In the genomic region with DNA sequence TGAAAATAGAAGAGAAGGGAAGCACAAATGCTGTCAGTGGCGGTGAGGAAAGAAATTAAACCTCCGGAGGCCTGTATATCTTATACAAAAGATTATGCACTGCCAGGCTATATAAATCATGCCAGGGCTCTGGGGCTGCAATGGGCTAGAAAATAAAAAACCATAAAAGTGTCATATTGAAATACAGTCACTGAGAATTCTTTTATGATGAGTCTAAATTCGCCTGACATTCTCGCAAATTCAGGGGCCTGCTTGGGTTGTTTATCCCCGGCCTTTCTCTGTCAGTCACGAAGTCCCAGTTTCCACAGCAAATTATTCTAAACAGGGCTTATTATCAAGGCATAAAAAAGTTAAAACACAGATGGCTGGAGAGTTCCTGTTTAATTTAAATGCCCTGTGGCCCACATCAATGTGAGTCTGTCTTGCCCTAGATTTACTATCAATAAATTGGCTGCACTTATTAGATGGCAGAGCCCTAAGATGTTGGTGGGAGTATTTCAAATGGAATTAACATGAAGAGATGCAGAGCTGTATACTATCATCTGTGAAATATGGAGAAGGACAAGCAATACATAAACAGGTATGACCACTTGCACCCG, we compare ENCODE assay signal across 1 cellular context.
A peak's percentile ranks its signal among the peaks of the same experiment; 100 is the strongest.
TF ChIP-seq lines count a peak whose summit lies in the region.

No MANE protein-coding gene starts in this region.

TF ChIP-seq in HEK293, 187 proteins besides CTCF, POLR2A, EP300 and RAD21 (continued from another document and continues in another):
- TF ChIP-seq, protein P1, sequence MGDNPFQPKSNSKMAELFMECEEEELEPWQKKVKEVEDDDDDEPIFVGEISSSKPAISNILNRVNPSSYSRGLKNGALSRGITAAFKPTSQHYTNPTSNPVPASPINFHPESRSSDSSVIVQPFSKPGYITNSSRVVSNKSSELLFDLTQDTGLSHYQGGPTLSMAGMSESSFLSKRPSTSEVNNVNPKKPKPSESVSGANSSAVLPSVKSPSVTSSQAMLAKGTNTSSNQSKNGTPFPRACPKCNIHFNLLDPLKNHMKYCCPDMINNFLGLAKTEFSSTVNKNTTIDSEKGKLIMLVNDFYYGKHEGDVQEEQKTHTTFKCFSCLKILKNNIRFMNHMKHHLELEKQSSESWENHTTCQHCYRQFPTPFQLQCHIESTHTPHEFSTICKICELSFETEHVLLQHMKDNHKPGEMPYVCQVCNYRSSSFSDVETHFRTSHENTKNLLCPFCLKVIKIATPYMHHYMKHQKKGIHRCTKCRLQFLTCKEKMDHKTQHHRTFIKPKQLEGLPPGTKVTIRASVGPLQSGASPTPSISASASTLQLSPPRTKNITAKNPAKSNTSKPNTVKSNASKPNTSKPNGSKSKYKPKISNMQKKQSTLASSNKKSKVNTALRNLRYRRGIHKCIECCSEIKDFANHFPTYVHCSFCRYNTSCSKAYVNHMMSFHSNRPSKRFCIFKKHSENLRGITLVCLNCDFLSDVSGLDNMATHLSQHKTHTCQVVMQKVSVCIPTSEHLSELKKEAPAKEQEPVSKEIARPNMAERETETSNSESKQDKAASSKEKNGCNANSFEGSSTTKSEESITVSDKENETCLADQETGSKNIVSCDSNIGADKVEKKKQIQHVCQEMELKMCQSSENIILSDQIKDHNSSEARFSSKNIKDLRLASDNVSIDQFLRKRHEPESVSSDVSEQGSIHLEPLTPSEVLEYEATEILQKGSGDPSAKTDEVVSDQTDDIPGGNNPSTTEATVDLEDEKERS (tag by site-specific recombination; IDR thresholded peaks at IDR 0.05) = no peak
- no peak for TF ChIP-seq ZIC2 (tag by site-specific recombination; IDR thresholded peaks at IDR 0.05)
- TF ChIP-seq ZNF776 (tag by site-specific recombination; IDR thresholded peaks at IDR 0.05; ENCODE audit: borderline replicate concordance) = no peak
- TF ChIP-seq ZNF571 (tag by site-specific recombination; IDR thresholded peaks at IDR 0.05) = no peak
- TF ChIP-seq, protein P2, sequence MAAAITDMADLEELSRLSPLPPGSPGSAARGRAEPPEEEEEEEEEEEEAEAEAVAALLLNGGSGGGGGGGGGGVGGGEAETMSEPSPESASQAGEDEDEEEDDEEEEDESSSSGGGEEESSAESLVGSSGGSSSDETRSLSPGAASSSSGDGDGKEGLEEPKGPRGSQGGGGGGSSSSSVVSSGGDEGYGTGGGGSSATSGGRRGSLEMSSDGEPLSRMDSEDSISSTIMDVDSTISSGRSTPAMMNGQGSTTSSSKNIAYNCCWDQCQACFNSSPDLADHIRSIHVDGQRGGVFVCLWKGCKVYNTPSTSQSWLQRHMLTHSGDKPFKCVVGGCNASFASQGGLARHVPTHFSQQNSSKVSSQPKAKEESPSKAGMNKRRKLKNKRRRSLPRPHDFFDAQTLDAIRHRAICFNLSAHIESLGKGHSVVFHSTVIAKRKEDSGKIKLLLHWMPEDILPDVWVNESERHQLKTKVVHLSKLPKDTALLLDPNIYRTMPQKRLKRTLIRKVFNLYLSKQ (tag by site-specific recombination; IDR thresholded peaks at IDR 0.05; ENCODE audit: borderline replicate concordance) = no peak
- TF ChIP-seq, protein P3, sequence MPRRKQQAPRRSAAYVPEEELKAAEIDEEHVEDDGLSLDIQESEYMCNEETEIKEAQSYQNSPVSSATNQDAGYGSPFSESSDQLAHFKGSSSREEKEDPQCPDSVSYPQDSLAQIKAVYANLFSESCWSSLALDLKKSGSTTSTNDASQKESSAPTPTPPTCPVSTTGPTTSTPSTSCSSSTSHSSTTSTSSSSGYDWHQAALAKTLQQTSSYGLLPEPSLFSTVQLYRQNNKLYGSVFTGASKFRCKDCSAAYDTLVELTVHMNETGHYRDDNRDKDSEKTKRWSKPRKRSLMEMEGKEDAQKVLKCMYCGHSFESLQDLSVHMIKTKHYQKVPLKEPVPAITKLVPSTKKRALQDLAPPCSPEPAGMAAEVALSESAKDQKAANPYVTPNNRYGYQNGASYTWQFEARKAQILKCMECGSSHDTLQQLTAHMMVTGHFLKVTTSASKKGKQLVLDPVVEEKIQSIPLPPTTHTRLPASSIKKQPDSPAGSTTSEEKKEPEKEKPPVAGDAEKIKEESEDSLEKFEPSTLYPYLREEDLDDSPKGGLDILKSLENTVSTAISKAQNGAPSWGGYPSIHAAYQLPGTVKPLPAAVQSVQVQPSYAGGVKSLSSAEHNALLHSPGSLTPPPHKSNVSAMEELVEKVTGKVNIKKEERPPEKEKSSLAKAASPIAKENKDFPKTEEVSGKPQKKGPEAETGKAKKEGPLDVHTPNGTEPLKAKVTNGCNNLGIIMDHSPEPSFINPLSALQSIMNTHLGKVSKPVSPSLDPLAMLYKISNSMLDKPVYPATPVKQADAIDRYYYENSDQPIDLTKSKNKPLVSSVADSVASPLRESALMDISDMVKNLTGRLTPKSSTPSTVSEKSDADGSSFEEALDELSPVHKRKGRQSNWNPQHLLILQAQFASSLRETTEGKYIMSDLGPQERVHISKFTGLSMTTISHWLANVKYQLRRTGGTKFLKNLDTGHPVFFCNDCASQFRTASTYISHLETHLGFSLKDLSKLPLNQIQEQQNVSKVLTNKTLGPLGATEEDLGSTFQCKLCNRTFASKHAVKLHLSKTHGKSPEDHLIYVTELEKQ (tag by site-specific recombination; IDR thresholded peaks at IDR 0.05; ENCODE audit: borderline replicate concordance) = no peak
- TF ChIP-seq, protein P4, sequence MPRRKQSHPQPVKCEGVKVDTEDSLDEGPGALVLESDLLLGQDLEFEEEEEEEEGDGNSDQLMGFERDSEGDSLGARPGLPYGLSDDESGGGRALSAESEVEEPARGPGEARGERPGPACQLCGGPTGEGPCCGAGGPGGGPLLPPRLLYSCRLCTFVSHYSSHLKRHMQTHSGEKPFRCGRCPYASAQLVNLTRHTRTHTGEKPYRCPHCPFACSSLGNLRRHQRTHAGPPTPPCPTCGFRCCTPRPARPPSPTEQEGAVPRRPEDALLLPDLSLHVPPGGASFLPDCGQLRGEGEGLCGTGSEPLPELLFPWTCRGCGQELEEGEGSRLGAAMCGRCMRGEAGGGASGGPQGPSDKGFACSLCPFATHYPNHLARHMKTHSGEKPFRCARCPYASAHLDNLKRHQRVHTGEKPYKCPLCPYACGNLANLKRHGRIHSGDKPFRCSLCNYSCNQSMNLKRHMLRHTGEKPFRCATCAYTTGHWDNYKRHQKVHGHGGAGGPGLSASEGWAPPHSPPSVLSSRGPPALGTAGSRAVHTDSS (tag by site-specific recombination; IDR thresholded peaks at IDR 0.05) = no peak
- TF ChIP-seq ZNF184 (tag by site-specific recombination; IDR thresholded peaks at IDR 0.05) = no peak
- TF ChIP-seq FEZF1 (tag by site-specific recombination; IDR thresholded peaks at IDR 0.05) = peak; percentile 75
- TF ChIP-seq RBAK (tag by site-specific recombination; IDR thresholded peaks at IDR 0.05) = no peak
- TF ChIP-seq YY2 (tag by site-specific recombination; IDR thresholded peaks at IDR 0.05) = no peak
- TF ChIP-seq, protein P5, sequence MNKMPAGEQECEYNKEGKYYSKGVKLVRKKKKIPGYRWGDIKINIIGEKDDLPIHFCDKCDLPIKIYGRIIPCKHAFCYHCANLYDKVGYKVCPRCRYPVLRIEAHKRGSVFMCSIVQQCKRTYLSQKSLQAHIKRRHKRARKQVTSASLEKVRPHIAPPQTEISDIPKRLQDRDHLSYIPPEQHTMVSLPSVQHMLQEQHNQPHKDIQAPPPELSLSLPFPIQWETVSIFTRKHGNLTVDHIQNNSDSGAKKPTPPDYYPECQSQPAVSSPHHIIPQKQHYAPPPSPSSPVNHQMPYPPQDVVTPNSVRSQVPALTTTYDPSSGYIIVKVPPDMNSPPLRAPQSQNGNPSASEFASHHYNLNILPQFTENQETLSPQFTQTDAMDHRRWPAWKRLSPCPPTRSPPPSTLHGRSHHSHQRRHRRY (tag by site-specific recombination; IDR thresholded peaks at IDR 0.05) = no peak
- no peak for TF ChIP-seq ZBTB7A (tag by site-specific recombination; IDR thresholded peaks at IDR 0.05; ENCODE audit: low read depth)
- TF ChIP-seq ZFHX2 (tag by site-specific recombination; conservative IDR thresholded peaks at IDR 0.05) = no peak
- TF ChIP-seq, protein P6, sequence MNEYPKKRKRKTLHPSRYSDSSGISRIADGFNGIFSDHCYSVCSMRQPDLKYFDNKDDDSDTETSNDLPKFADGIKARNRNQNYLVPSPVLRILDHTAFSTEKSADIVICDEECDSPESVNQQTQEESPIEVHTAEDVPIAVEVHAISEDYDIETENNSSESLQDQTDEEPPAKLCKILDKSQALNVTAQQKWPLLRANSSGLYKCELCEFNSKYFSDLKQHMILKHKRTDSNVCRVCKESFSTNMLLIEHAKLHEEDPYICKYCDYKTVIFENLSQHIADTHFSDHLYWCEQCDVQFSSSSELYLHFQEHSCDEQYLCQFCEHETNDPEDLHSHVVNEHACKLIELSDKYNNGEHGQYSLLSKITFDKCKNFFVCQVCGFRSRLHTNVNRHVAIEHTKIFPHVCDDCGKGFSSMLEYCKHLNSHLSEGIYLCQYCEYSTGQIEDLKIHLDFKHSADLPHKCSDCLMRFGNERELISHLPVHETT (tag by site-specific recombination; IDR thresholded peaks at IDR 0.05) = no peak
- 0 out of 2 replicates have a peak, but pooled peaks have one; percentile 23 for TF ChIP-seq IKZF3 (tag by site-specific recombination; IDR thresholded peaks at IDR 0.05)
- TF ChIP-seq ZNF155 (tag by site-specific recombination; IDR thresholded peaks at IDR 0.05) = no peak
- TF ChIP-seq, protein P7, sequence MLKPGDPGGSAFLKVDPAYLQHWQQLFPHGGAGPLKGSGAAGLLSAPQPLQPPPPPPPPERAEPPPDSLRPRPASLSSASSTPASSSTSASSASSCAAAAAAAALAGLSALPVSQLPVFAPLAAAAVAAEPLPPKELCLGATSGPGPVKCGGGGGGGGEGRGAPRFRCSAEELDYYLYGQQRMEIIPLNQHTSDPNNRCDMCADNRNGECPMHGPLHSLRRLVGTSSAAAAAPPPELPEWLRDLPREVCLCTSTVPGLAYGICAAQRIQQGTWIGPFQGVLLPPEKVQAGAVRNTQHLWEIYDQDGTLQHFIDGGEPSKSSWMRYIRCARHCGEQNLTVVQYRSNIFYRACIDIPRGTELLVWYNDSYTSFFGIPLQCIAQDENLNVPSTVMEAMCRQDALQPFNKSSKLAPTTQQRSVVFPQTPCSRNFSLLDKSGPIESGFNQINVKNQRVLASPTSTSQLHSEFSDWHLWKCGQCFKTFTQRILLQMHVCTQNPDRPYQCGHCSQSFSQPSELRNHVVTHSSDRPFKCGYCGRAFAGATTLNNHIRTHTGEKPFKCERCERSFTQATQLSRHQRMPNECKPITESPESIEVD (tag by site-specific recombination; IDR thresholded peaks at IDR 0.05) = peak; percentile 78
- peak; percentile 30; the same call in 1 of the 2 replicates for TF ChIP-seq KLF10 (tag by site-specific recombination; IDR thresholded peaks at IDR 0.05)
- TF ChIP-seq ZNF792 (tag by site-specific recombination; IDR thresholded peaks at IDR 0.05) = no peak
- no peak for TF ChIP-seq BCL11B (tag by site-specific recombination; IDR thresholded peaks at IDR 0.05; ENCODE audit: low read depth)
- no peak for TF ChIP-seq ZNF610 (tag by site-specific recombination; IDR thresholded peaks at IDR 0.05; ENCODE audit: borderline replicate concordance)
- peak; percentile 46 for TF ChIP-seq ZBTB8A (tag by site-specific recombination; IDR thresholded peaks at IDR 0.05)
- peak; percentile 84 for TF ChIP-seq ZNF350 (tag by site-specific recombination; IDR thresholded peaks at IDR 0.05)
- TF ChIP-seq, protein P8, sequence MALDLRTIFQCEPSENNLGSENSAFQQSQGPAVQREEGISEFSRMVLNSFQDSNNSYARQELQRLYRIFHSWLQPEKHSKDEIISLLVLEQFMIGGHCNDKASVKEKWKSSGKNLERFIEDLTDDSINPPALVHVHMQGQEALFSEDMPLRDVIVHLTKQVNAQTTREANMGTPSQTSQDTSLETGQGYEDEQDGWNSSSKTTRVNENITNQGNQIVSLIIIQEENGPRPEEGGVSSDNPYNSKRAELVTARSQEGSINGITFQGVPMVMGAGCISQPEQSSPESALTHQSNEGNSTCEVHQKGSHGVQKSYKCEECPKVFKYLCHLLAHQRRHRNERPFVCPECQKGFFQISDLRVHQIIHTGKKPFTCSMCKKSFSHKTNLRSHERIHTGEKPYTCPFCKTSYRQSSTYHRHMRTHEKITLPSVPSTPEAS (tag by site-specific recombination; IDR thresholded peaks at IDR 0.05) = no peak
- peak; percentile 18; the same call in 1 of the 2 replicates for TF ChIP-seq OSR2 (tag by site-specific recombination; IDR thresholded peaks at IDR 0.05)
- TF ChIP-seq, protein P9, sequence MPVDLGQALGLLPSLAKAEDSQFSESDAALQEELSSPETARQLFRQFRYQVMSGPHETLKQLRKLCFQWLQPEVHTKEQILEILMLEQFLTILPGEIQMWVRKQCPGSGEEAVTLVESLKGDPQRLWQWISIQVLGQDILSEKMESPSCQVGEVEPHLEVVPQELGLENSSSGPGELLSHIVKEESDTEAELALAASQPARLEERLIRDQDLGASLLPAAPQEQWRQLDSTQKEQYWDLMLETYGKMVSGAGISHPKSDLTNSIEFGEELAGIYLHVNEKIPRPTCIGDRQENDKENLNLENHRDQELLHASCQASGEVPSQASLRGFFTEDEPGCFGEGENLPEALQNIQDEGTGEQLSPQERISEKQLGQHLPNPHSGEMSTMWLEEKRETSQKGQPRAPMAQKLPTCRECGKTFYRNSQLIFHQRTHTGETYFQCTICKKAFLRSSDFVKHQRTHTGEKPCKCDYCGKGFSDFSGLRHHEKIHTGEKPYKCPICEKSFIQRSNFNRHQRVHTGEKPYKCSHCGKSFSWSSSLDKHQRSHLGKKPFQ (tag by site-specific recombination; IDR thresholded peaks at IDR 0.05) = no peak
- no peak for TF ChIP-seq ZNF366 (tag by site-specific recombination; conservative IDR thresholded peaks at IDR 0.05)
- TF ChIP-seq, protein P10, sequence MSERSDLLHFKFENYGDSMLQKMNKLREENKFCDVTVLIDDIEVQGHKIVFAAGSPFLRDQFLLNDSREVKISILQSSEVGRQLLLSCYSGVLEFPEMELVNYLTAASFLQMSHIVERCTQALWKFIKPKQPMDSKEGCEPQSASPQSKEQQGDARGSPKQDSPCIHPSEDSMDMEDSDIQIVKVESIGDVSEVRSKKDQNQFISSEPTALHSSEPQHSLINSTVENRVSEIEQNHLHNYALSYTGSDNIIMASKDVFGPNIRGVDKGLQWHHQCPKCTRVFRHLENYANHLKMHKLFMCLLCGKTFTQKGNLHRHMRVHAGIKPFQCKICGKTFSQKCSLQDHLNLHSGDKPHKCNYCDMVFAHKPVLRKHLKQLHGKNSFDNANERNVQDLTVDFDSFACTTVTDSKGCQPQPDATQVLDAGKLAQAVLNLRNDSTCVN (tag by site-specific recombination; optimal IDR thresholded peaks at IDR 0.05) = no peak
- TF ChIP-seq YY1 (tag by site-specific recombination; IDR thresholded peaks at IDR 0.05) = no peak
- TF ChIP-seq ZNF624 (tag by site-specific recombination; IDR thresholded peaks at IDR 0.05) = no peak
- TF ChIP-seq, protein P11, sequence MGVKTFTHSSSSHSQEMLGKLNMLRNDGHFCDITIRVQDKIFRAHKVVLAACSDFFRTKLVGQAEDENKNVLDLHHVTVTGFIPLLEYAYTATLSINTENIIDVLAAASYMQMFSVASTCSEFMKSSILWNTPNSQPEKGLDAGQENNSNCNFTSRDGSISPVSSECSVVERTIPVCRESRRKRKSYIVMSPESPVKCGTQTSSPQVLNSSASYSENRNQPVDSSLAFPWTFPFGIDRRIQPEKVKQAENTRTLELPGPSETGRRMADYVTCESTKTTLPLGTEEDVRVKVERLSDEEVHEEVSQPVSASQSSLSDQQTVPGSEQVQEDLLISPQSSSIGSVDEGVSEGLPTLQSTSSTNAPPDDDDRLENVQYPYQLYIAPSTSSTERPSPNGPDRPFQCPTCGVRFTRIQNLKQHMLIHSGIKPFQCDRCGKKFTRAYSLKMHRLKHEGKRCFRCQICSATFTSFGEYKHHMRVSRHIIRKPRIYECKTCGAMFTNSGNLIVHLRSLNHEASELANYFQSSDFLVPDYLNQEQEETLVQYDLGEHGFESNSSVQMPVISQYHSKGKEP (tag by site-specific recombination; IDR thresholded peaks at IDR 0.05) = peak; percentile 33; the same call in 1 of the 2 replicates
- no peak for TF ChIP-seq GLI4 (tag by site-specific recombination; IDR thresholded peaks at IDR 0.05)
- TF ChIP-seq ZNF138 (tag by site-specific recombination; IDR thresholded peaks at IDR 0.05; ENCODE audit: borderline replicate concordance) = no peak
- TF ChIP-seq ZNF623 (tag by site-specific recombination; IDR thresholded peaks at IDR 0.05) = no peak
- no peak for TF ChIP-seq TRIM28 (IDR thresholded peaks at IDR 0.05; ENCODE audit: borderline replicate concordance, low read length)
